13 cellular contexts compared by ENCODE assay signal in the genomic region with DNA sequence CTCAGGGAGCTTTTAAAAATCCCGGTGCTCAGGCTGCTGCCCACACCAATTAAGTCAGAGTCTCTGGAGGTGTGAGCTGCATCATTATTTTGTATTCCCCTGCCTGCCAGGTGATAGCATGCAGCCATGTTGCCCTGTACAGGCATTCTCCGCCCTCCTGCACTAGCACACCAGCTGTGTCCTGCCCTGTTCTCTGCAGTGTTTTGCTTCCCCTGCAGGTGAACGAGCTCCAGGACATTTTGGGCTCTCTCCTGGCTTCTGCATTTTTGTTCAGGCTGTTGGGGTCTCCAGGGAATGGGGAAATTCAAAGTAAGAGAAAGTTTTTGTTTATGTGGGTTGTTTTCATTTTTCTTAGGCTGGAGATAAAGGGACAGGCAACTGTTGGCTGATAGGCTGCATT.
"Had no signal": no experiment of that assay in that cellular context is flagged by ENCODE, and none has a peak within 500 bp of the region (broad histone marks: within the 10 kb centered on the region; RNA-seq: fewer than 3 reads in every experiment).

No MANE protein-coding gene starts in this region.

- H3K36me3 ChIP-seq: ascending aorta, suprapubic skin had no signal

- H3K27me3 Mint-ChIP-seq: stimulated activated naive CD8-positive, alpha-beta T cell treated with anti-CD3 and anti-CD28 coated beads, Interleukin-15, Interleukin-2, amounts not matched to agents 100 ng/mL and 50 ng/mL, for 24 hours had no signal

- H3K4me3 ChIP-seq: ascending aorta, psoas muscle, suprapubic skin had no signal

- H3K27me3 ChIP-seq: ascending aorta, suprapubic skin had no signal

- H3K9me3 ChIP-seq: ascending aorta, psoas muscle, suprapubic skin had no signal

- ATAC-seq: psoas muscle, sciatic nerve had no signal

- H3K9me3 Mint-ChIP-seq: activated naive CD4-positive, alpha-beta T cell treated with anti-CD3 and anti-CD28 coated beads for 36 hours; activated T-helper 1 cell treated with anti-CD3 and anti-CD28 coated beads, Interleukin-12 subunit alpha, Interleukin-12 subunit beta, Interleukin-2, Interleukin-4 antibody, amounts not matched to agents 30 ng/mL and 10 ng/mL and 1 ng/mL, durations not matched to agents 14 hours and 24 hours and 36 hours had no signal

- DNase-seq: activated CD4-positive, alpha-beta T cell treated with anti-CD3 and anti-CD28 coated beads, Interleukin-2, amount 50 U/mL, for 1 hour; activated CD4-positive, CD25-positive, alpha-beta regulatory T cell; activated naive CD4-positive, alpha-beta T cell treated with anti-CD3 and anti-CD28 coated beads for 36 hours; nephron progenitor cell; psoas muscle; T-helper 2 cell; trophoblast cell had no signal

- FAIRE-seq: bronchial epithelial cell had no signal

- H3K27ac Mint-ChIP-seq: activated T-helper 1 cell treated with anti-CD3 and anti-CD28 coated beads, Interleukin-12 subunit alpha, Interleukin-12 subunit beta, Interleukin-2, Interleukin-4 antibody, amounts not matched to agents 30 ng/mL and 10 ng/mL and 1 ng/mL, durations not matched to agents 14 hours and 24 hours and 36 hours; stimulated activated naive CD8-positive, alpha-beta T cell treated with anti-CD3 and anti-CD28 coated beads, Interleukin-15, Interleukin-2, amounts not matched to agents 100 ng/mL and 50 ng/mL, for 24 hours had no signal

- H3K4me3 Mint-ChIP-seq: activated naive CD4-positive, alpha-beta T cell treated with anti-CD3 and anti-CD28 coated beads for 36 hours; activated T-helper 1 cell treated with anti-CD3 and anti-CD28 coated beads, Interleukin-12 subunit alpha, Interleukin-12 subunit beta, Interleukin-2, Interleukin-4 antibody, amounts not matched to agents 30 ng/mL and 10 ng/mL and 1 ng/mL, durations not matched to agents 14 hours and 24 hours and 36 hours; nephron progenitor cell; stimulated activated naive CD8-positive, alpha-beta T cell treated with anti-CD3 and anti-CD28 coated beads, Interleukin-15, Interleukin-2, amounts not matched to agents 100 ng/mL and 50 ng/mL, for 24 hours had no signal

- H3K4me1 ChIP-seq: ascending aorta, psoas muscle, suprapubic skin had no signal

- H3K27ac ChIP-seq: ascending aorta, psoas muscle, suprapubic skin had no signal
